In the genomic region with DNA sequence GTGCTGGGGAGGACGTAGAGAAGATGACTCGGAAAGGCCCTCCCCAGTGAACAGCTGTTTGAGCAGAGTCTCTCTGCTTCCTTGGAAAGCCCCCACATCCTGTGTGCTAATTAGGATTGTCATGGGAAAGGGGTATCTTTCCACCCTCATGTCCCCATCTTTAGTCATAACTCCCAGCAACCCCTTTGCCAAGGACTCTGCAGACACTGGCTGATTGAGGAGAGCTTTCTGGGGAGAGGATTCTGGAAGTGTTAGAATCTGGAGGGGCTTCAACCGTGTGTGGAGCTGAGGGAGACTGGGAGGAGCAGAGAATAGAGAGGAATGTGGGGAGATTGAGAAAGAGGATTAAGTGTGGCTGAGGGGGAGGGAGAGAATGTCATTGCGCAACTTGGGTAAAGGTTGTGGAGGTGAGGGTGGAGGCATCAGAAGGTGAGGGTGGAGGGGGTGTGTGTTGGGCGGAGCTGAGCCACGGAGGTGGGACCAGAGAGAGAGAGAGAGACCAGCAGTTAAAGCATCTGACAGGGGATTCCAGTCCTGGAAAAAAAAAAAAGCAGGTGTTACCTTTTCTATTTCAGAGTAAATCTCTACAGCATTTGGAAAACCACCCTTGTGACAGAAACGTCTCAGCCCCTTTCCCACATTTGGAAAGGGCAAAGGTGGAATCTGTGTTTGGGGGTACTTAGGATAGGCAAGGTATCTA, we compare ENCODE assay signal across 8 cellular contexts. TPM values are rescaled to one million over a fixed set of nuclear protein-coding genes. Genes with fewer than 3 reads are reported as not detected.
DNase-seq lines count a peak whose midpoint lies in the region; ATAC-seq and TF ChIP-seq lines count a peak whose summit lies in the region.

No MANE protein-coding gene starts in this region.

- H3K4me1 ChIP-seq in heart right ventricle, result peaks cover 0 to 34% (median 17%) of the 10 kb centered on the region in 9 donors
- H3K4me1 ChIP-seq in mucosa of descending colon (ENCODE audit: low read depth), result peaks cover 20% of the 10 kb centered on the region
- no peaks in the 10 kb centered on the region for H3K4me1 ChIP-seq in urinary bladder (ENCODE audit: insufficient read depth)

- H3K9me3 ChIP-seq in heart right ventricle (peaks cover 0 to 7% (median under 1%) of the 10 kb centered on the region in 11 donors), mucosa of descending colon (no peaks in the 10 kb centered on the region)

- H3K36me3 ChIP-seq in heart right ventricle (no peaks in the 10 kb centered on the region), mucosa of descending colon (ENCODE audit: low read depth) (no peaks in the 10 kb centered on the region), urinary bladder (ENCODE audit: insufficient read depth) (no peaks in the 10 kb centered on the region)

- DNase-seq in heart right ventricle, result no peak
- DNase-seq in left ventricle myocardium superior, result no peak
- no peak for DNase-seq in coronary artery (ENCODE audit: low spot score)
- DNase-seq in mucosa of descending colon, result peak; percentile 85 to 90 (median 85)
- no peak for DNase-seq in NCI-H345 treated with DMSO at 0.1 percent for 48 hours (lab: John Stamatoyannopoulos, UW; ENCODE audit: unreplicated experiment)

- WGBS in heart right ventricle, 2 donors, result 35 to 50% methylated on average over 7 of the region's 7 CpGs
- 42% methylated on average over 7 of the region's 7 CpGs for WGBS in urinary bladder

- intact Hi-C loops in heart right ventricle (cut with DNase I) (loop anchor here in 8 of 10 donors (2.0 to 10.0 kb wide), 10 partner anchors 33 to 501 kb away; a partner anchor contains a TSS), left ventricle myocardium superior (cut with micrococcal nuclease) (loop anchor here (5.0 to 10.0 kb wide), 2 partner anchors 33 to 111 kb away; no protein-coding TSS in a partner anchor), mucosa of descending colon (cut with DNase I, micrococcal nuclease) (no loop called here)

- ATAC-seq in heart right ventricle (no peak), left ventricle myocardium superior (no peak), mucosa of descending colon (peak; percentile 78), GM18511 (IDR thresholded peaks at IDR 0.05; ENCODE audit: unreplicated experiment) (no peak), GM21619 (IDR thresholded peaks at IDR 0.05; ENCODE audit: unreplicated experiment) (no peak)

- H3K27ac ChIP-seq in heart right ventricle (peak overlapping the region in 7 of 10 donors; percentile 16 to 80 (median 63)), coronary artery (peak overlapping the region in 1 of 2 donors; percentile 63), urinary bladder (ENCODE audit: low read depth) (peak overlapping the region; percentile 86)

- H3K27me3 ChIP-seq in heart right ventricle, result peaks cover 0 to 16% (median 0%) of the 10 kb centered on the region in 7 donors

- peak overlapping the region in 9 of 10 donors; percentile 63 to 74 (median 68) for H3K4me3 ChIP-seq in heart right ventricle
- H3K4me3 ChIP-seq in coronary artery, result peak overlapping the region; percentile 80
- no peak overlapping the region for H3K4me3 ChIP-seq in mucosa of descending colon
- peak overlapping the region; percentile 91 for H3K4me3 ChIP-seq in urinary bladder (ENCODE audit: low read depth, low read length)

- TF ChIP-seq CTCF in heart right ventricle (IDR thresholded peaks at IDR 0.05) (no peak), coronary artery (IDR thresholded peaks at IDR 0.05) (no peak), mucosa of descending colon (IDR thresholded peaks at IDR 0.05) (no peak)

RNA-seq across cellular contexts. Expression of a gene that starts 2.2 kb away (rescaled TPM):
- total RNA-seq in heart right ventricle (1 to 10 TPM in 9 of 10 donors, under 1 TPM in 1; 0.98 to 4.1 (median 2.7) TPM), left ventricle myocardium superior (2.6 TPM), mucosa of descending colon (10 to 100 TPM; 37.4 to 95.7 (median 53.8) TPM), urinary bladder (24.0 TPM)
- polyA plus RNA-seq in heart right ventricle (1 to 10 TPM in 1 of 2 donors, under 1 TPM in 1; 0.86 to 1.3 TPM), urinary bladder (14.8 TPM)

RNA-seq across cellular contexts. Expression of a gene that starts 31.5 kb away (rescaled TPM):
- total RNA-seq in heart right ventricle (10 to 100 TPM in 2 of 10 donors, 1 to 10 TPM in 8; 4.0 to 18.6 (median 5.1) TPM), left ventricle myocardium superior (8.4 TPM), mucosa of descending colon (10 to 100 TPM; 33.6 to 36.0 (median 35.6) TPM), urinary bladder (93.6 TPM)
- polyA plus RNA-seq in heart right ventricle (10 to 100 TPM in 1 of 2 donors, 1 to 10 TPM in 1; 2.9 to 22.5 TPM), urinary bladder (12.4 TPM)

RNA-seq across cellular contexts. Expression of a gene that starts 38.6 kb away (rescaled TPM):
- total RNA-seq in heart right ventricle, result 10 to 100 TPM in 3 of 10 donors, 1 to 10 TPM in 7; 3.9 to 45.9 (median 7.0) TPM
- polyA plus RNA-seq in heart right ventricle, result 1 to 10 TPM; 2.9 to 3.2 TPM
- total RNA-seq in left ventricle myocardium superior, result 13.6 TPM
- total RNA-seq in mucosa of descending colon, result 10 to 100 TPM in 2 of 3 donors, 1 to 10 TPM in 1; 8.7 to 30.8 (median 21.9) TPM
- 13.7 TPM for total RNA-seq in urinary bladder
- 12.8 TPM for polyA plus RNA-seq in urinary bladder

Comparison
In these comparisons a context has a peak if more than half of its experiments do, and no peak if none do; other contexts are left out.
1. DNase-seq: peak in mucosa of descending colon (3 of 3); none in heart right ventricle (0 of 2), left ventricle myocardium superior (single experiment), coronary artery (single experiment) and NCI-H345 treated with DMSO at 0.1 percent for 48 hours (single experiment).
2. intact Hi-C loops: an anchor here in heart right ventricle (2.0 to 10.0 kb wide) and left ventricle myocardium superior (5.0 to 10.0 kb wide); none called in mucosa of descending colon.